ENCODE assay signal across 1 cellular context in genomic region chr4:108559067-108559793, GRCh38.
TF ChIP-seq lines count a peak whose summit lies in the region.

No MANE protein-coding gene starts in this region.

TF ChIP-seq in HEK293, 187 proteins besides CTCF, POLR2A, EP300 and RAD21 (continued from another document):
- peak; percentile 30; the same call in 1 of the 2 replicates for TF ChIP-seq ZNF449 (tag by site-specific recombination; IDR thresholded peaks at IDR 0.05)
- TF ChIP-seq ZFP69B (tag by site-specific recombination; IDR thresholded peaks at IDR 0.05) = no peak
TF ChIP-seq in HEK293: peak in this region for 1.
